ENCODE assay signal across 16 cellular contexts in the genomic region with DNA sequence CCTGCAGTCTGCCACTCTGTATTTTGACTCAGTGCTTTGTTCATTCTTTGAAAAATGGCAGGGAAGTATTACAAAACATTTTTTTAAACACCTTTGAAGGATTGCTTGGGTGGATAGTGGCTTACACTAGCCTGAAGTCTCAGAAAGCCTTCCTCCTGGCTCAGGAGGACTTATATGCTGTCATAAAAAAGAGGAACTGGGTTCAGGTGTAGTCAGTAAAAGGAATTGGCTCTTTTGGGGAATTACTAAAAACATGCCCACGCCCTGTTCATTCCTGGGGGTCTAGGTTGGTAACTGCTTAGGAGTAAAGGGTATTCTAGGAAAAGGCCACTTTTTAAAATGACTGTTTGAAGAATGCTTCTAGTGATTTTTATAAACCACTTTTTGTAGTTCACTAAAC.
DNase-seq lines count a peak whose midpoint lies in the region; ATAC-seq, FAIRE-seq and TF ChIP-seq lines count a peak whose summit lies in the region.
"Had no signal": no experiment of that assay in that cellular context is flagged by ENCODE, and none has a peak within 500 bp of the region (broad histone marks: within the 10 kb centered on the region; RNA-seq: fewer than 3 reads in every experiment).

No MANE protein-coding gene starts in this region.

- H3K4me3 ChIP-seq in GM12878 (no peak overlapping the region), GM23248 (no peak overlapping the region)
- H3K4me3 ChIP-seq: GM23338 had no signal

- H3K27me3 ChIP-seq in GM12878 (replicated peaks in 1 of 2; ENCODE audit: control insufficient read depth in 2 of 2, insufficient read depth in 2 of 2, low read length in 1 of 2): no peaks in the 10 kb centered on the region; a peak in 2 of 4 replicates
- H3K27me3 ChIP-seq in GM23248 (replicated peaks; ENCODE audit: insufficient read depth): peaks cover 21% of the 10 kb centered on the region

- intact Hi-C loops in GM12878 (cut with micrococcal nuclease; ENCODE audit: unreplicated experiment): no loop called here

- BruUV-seq in GM12878 (replicated peaks; lab: Mats Ljungman, UMichigan): no TSS peak

- H3K4me1 ChIP-seq in GM12878 (ENCODE audit: control insufficient read depth, insufficient read depth, low read length): no peaks in the 10 kb centered on the region
- no peaks in the 10 kb centered on the region for H3K4me1 ChIP-seq in GM23248 (ENCODE audit: insufficient read depth)

- RAD21 ChIA-PET in GM12878 (lab: Charles Lee; ENCODE audit: unreplicated experiment): no interaction called here

- H3K36me3 ChIP-seq in KOPT-K1 (ENCODE audit: insufficient read depth, low read length) (no peaks in the 10 kb centered on the region), GM12878 (ENCODE audit: control insufficient read depth in 2 of 2, insufficient read depth in 2 of 2, low read length in 1 of 2) (no peaks in the 10 kb centered on the region), GM23248 (ENCODE audit: low read depth) (no peaks in the 10 kb centered on the region)

- POLR2A ChIA-PET in GM12878 (lab: Charles Lee): no interaction called here

- no peak for TF ChIP-seq EP300 in GM12878 (IDR thresholded peaks at IDR 0.05; ENCODE audit: borderline replicate concordance in 1 of 2, control insufficient read depth in 1 of 2, low read depth in 2 of 2, low read length in 2 of 2)

- TF ChIP-seq RAD21 in GM12878 (IDR thresholded peaks at IDR 0.05; ENCODE audit: insufficient read depth, low read depth, low read length): no peak

- DNase-seq in GM12891 (ENCODE audit: insufficient read length, low spot score) (no peak), GM12878 (ENCODE audit: low read depth, low spot score) (no peak), DMS79 (lab: John Stamatoyannopoulos, UW) (no peak), GM23248 (no peak)
- DNase-seq: Calu3; CD4-positive, alpha-beta memory T cell; COR-L47; DMS53; DND-41; H9 had no signal

- H3F3A ChIP-seq in GM23248 (ENCODE audit: insufficient read depth): no peaks in the 10 kb centered on the region

- TF ChIP-seq POLR2A in GM12891 (IDR thresholded peaks at IDR 0.05; ENCODE audit: low read depth, low read length) (no peak), GM12878 (IDR thresholded peaks at IDR 0.05; ENCODE audit: low read depth, low read length) (no peak)

- no peaks in the 10 kb centered on the region for H4K20me1 ChIP-seq in GM12878 (ENCODE audit: control insufficient read depth, insufficient read depth)
- no peaks in the 10 kb centered on the region for H4K20me1 ChIP-seq in GM23248 (ENCODE audit: insufficient read depth)

- ATAC-seq in GM12878 (no peak), GM21786 (IDR thresholded peaks at IDR 0.05; ENCODE audit: unreplicated experiment) (no peak)
- ATAC-seq: GM23338, HCT116 had no signal

- no peak for TF ChIP-seq CTCF in GM12878 (IDR thresholded peaks at IDR 0.05 in 2 of 3, conservative IDR thresholded peaks at IDR 0.05 in 1 of 3; ENCODE audit: control insufficient read depth in 2 of 3, extremely low read depth in 1 of 3, insufficient read depth in 1 of 3, low read depth in 3 of 3, low read length in 3 of 3)

- in situ Hi-C loops in GM12878 (cut with MboI): no loop called here
- in situ Hi-C loops in GM23248 (cut with MboI): no loop called here

- CTCF ChIA-PET in GM12878 (lab: Yijun Ruan, JAX): no interaction called here

- H3K9me3 ChIP-seq in KOPT-K1 (ENCODE audit: insufficient read depth, low read length, poor library complexity, severe bottlenecking): no peaks in the 10 kb centered on the region
- no peaks in the 10 kb centered on the region for H3K9me3 ChIP-seq in GM12878 (replicated peaks; ENCODE audit: control insufficient read depth, insufficient read depth, low read length)
- H3K9me3 ChIP-seq in GM23248 (ENCODE audit: low read depth): no peaks in the 10 kb centered on the region

- SMC1A ChIA-PET in GM12878 (lab: Charles Lee; ENCODE audit: uncharacterized antibody, unreplicated experiment): no interaction called here

- no peak overlapping the region for H2AFZ ChIP-seq in GM12878 (ENCODE audit: control insufficient read depth, low read depth, low read length)
- no peak overlapping the region for H2AFZ ChIP-seq in GM23248
- H2AFZ ChIP-seq: GM23338 had no signal

- H3K9me2 ChIP-seq in GM23248 (ENCODE audit: insufficient read depth): no peaks in the 10 kb centered on the region

- H3K4me2 ChIP-seq in GM12878 (ENCODE audit: control insufficient read depth, insufficient read depth): no peak overlapping the region
- no peak overlapping the region for H3K4me2 ChIP-seq in GM23248 (ENCODE audit: unreplicated experiment)
- H3K4me2 ChIP-seq: GM23338 had no signal

- WGBS in GM12878 (ENCODE audit: insufficient coverage, insufficient replicate concordance, low lambda C conversion rate, missing lambda C conversion rate): 0% methylated on average over 1 of the region's 1 CpG
- 0 to 10% methylated on average over 1 of the region's 1 CpG for WGBS in GM23248 (ENCODE audit: low coverage in 1 of 2, low lambda C conversion rate in 2 of 2, missing lambda C conversion rate in 2 of 2), 2 experiments

- FAIRE-seq in GM12891 (lab: Jason Lieb, UNC): no peak
- no peak for FAIRE-seq in GM12878 (lab: Jason Lieb, UNC)
- FAIRE-seq: G401.6, GM18507 had no signal

- H3K9ac ChIP-seq in GM12878 (ENCODE audit: control insufficient read depth, insufficient read depth, low read length) (no peak overlapping the region), GM23248 (no peak overlapping the region)

- H3K27ac ChIP-seq in KOPT-K1 (ENCODE audit: low read depth, low read length, poor library complexity, severe bottlenecking) (peak overlapping the region; percentile 9), GM12878 (ENCODE audit: control insufficient read depth, insufficient read depth) (no peak overlapping the region), GM23248 (no peak overlapping the region)

- H3K79me2 ChIP-seq in GM12878 (ENCODE audit: control insufficient read depth, insufficient read depth, low read length): no peaks in the 10 kb centered on the region
- H3K79me2 ChIP-seq in GM23248 (ENCODE audit: insufficient read depth): no peaks in the 10 kb centered on the region

TF ChIP-seq in GM12891, 5 proteins besides CTCF, POLR2A, EP300 and RAD21:
- TF ChIP-seq SPI1 (IDR thresholded peaks at IDR 0.05; ENCODE audit: low read depth, low read length) (peak; percentile 32; the same call in 1 of the 2 replicates), TAF1 (IDR thresholded peaks at IDR 0.05; ENCODE audit: low read depth, low read length) (no peak)

TF ChIP-seq in GM12878, 131 proteins besides CTCF, POLR2A, EP300 and RAD21:
- no peak for TF ChIP-seq CREM (IDR thresholded peaks at IDR 0.05; ENCODE audit: low read depth)
- TF ChIP-seq SPI1 (IDR thresholded peaks at IDR 0.05; ENCODE audit: borderline replicate concordance, insufficient read depth, low read depth, low read length): peak; percentile 67; the same call in 1 of the 2 replicates
TF ChIP-seq in GM12878: peak in this region for 1.
